Comparison of ENCODE assay signal across 8 cellular contexts in the genomic region with DNA sequence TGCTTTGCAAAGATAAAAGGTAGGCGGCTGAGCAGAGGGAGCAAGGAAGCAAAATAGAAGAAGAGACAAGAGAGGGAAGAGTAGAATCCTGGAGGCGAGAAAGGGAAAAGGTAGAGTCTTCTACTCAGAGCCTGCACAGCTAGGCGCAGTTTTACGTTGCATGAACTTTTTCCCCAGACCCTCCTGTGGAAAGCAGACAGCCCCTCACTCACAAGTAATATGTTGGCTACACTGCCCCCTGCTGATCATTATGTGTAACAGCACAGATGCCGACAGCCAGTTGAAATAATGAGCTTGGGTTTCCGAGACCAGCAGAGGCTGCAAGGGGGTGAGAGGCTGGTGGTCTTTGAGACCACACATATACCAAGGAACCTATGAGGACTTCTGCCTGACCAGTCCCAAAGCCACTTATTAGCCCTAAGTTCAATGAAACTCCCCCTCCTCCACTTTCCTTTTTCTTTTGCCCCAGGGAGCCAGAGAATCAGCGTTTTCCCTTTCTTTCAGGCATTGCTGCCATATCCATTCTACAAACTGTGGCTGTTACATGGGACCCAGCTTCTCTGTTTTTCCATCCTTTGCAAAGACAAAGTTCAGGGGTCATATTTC. TPM values are rescaled to one million over a fixed set of nuclear protein-coding genes. Genes with fewer than 3 reads are reported as not detected.
A peak's percentile ranks its signal among the peaks of the same experiment; 100 is the strongest.
DNase-seq lines count a peak whose midpoint lies in the region; ATAC-seq, FAIRE-seq and TF ChIP-seq lines count a peak whose summit lies in the region.

No MANE protein-coding gene starts in this region.

- DNase-seq in A549 (ENCODE audit: low read depth in 1 of 2, low spot score in 1 of 2) (peak; percentile 13 to 17), D341Med (ENCODE audit: low spot score) (peak; percentile 66), NCI-H1694 (lab: John Stamatoyannopoulos, UW) (peak; percentile 63), adrenal gland (peak in 5 of 7 donors; percentile 6 to 24 (median 18)), left lung (no peak), KG1 (lab: John Stamatoyannopoulos, UW) (no peak)

- no peak overlapping the region for H3K27ac ChIP-seq in A549
- H3K27ac ChIP-seq in adrenal gland: no peak overlapping the region
- no peak overlapping the region for H3K27ac ChIP-seq in left lung

- peaks cover 10% of the 10 kb centered on the region for H3K27me3 ChIP-seq in adrenal gland
- peaks cover 0 to 13% of the 10 kb centered on the region in 2 donors for H3K27me3 ChIP-seq in left lung

- POLR2A ChIA-PET in A549 (lab: Yijun Ruan, JAX): no interaction called here

- WGBS in A549 (ENCODE audit: missing lambda C conversion rate): 7% methylated on average over 7 of the region's 7 CpGs
- WGBS in adrenal gland, 4 donors: 17 to 26% (median 19%) methylated on average over 7 of the region's 7 CpGs

- H3K36me3 ChIP-seq in adrenal gland (replicated peaks in 1 of 2) (no peaks in the 10 kb centered on the region), left lung (no peaks in the 10 kb centered on the region)

- no peaks in the 10 kb centered on the region for H3K9me3 ChIP-seq in A549
- H3K9me3 ChIP-seq in adrenal gland (replicated peaks in 1 of 3): no peaks in the 10 kb centered on the region
- H3K9me3 ChIP-seq in left lung: no peaks in the 10 kb centered on the region

- TF ChIP-seq POLR2A in A549 (IDR thresholded peaks at IDR 0.05; ENCODE audit: low read length): no peak
- TF ChIP-seq POLR2A in adrenal gland (IDR thresholded peaks at IDR 0.05): no peak

- TF ChIP-seq EP300 in A549 (IDR thresholded peaks at IDR 0.05): no peak

- TF ChIP-seq RAD21 in A549 (conservative IDR thresholded peaks at IDR 0.05 in 1 of 2, IDR thresholded peaks at IDR 0.05 in 1 of 2): peak; percentile 54 to 64

- no peak for FAIRE-seq in A549 (lab: Jason Lieb, UNC)

- peak in 1 of 2 experiments; percentile 47; a peak in 4 of 6 replicates for ATAC-seq in A549
- peak; percentile 67 for ATAC-seq in left lung
- no peak for ATAC-seq in GM19324 (IDR thresholded peaks at IDR 0.05; ENCODE audit: low FRiP score, unreplicated experiment)
- ATAC-seq in HG03571 (IDR thresholded peaks at IDR 0.05; ENCODE audit: unreplicated experiment): no peak

- intact Hi-C loops in adrenal gland (cut with DNase I) (loop anchor here in 1 of 2 donors (5.0 kb wide), 1 partner anchor 94 kb away; no protein-coding TSS in a partner anchor), left lung (cut with DNase I) (no loop called here)

- CTCF ChIA-PET in A549 (lab: Yijun Ruan, JAX): interaction anchor here (0.6 to 2.7 kb wide), 19 partner anchors 9 to 188 kb away, joined by 3 to 10 read pairs (median 5); partner anchors contain the start of gene CALB2

- TF ChIP-seq CTCF in A549 (IDR thresholded peaks at IDR 0.05) (peak; percentile 63), adrenal gland (IDR thresholded peaks at IDR 0.05) (peak; percentile 62 to 76 (median 74)), left lung (IDR thresholded peaks at IDR 0.05) (peak; percentile 74 to 75)

- H3K4me1 ChIP-seq in A549: no peaks in the 10 kb centered on the region
- H3K4me1 ChIP-seq in adrenal gland (replicated peaks in 1 of 2): no peaks in the 10 kb centered on the region
- no peaks in the 10 kb centered on the region for H3K4me1 ChIP-seq in left lung

- H3K4me3 ChIP-seq in A549: no peak overlapping the region
- H3K4me3 ChIP-seq in adrenal gland: no peak overlapping the region
- H3K4me3 ChIP-seq in left lung: no peak overlapping the region

- no peak overlapping the region for H3K4me2 ChIP-seq in A549

TF ChIP-seq in A549, 52 proteins besides CTCF, POLR2A, EP300 and RAD21:
- TF ChIP-seq SMC3 (IDR thresholded peaks at IDR 0.05) (peak; percentile 70), CHD2 (IDR thresholded peaks at IDR 0.05; ENCODE audit: low read length, partially characterized antibody) (no peak)
TF ChIP-seq in A549: peak in this region for 1.

RNA-seq across cellular contexts. Expression of gene CMTR2, which starts 22.5 kb away (rescaled TPM):
- polyA plus RNA-seq in A549 (2011; rRNA removed) (33.2 and 34.9 TPM in 2 replicates), A549 (2017; fragmentation: RNase III; extraction: RNeasy Plus Mini Kit Qiagen cat#74134 plus additional on column Dnase treatment) (14.2 to 16.9 TPM (median 15.4 TPM) in 3 replicates), adrenal gland (10 to 100 TPM in 1 of 3 donors, 1 to 10 TPM in 2; 7.8 to 18.3 (median 7.8) TPM)
- 5.0 and 6.1 TPM in 2 replicates for polyA plus RNA-seq in A549 (2012; cell fraction: cytosol; rRNA removed)
- polyA plus RNA-seq in A549 (2012; cell fraction: nucleus; rRNA removed): 3.7 and 6.4 TPM in 2 replicates
- polyA minus RNA-seq in A549 (2011; rRNA and poly(A)+ RNA removed): 14.0 and 16.2 TPM in 2 replicates
- total RNA-seq in adrenal gland (10 to 100 TPM; 15.6 to 31.5 (median 20.6) TPM), left lung (10 to 100 TPM; 16.4 to 20.4 TPM)

RNA-seq across cellular contexts. Expression of gene CALB2, which starts 46.9 kb away (rescaled TPM):
- polyA plus RNA-seq in A549 (2011; rRNA removed) (2.3 and 3.7 TPM in 2 replicates), A549 (2017; fragmentation: RNase III; extraction: RNeasy Plus Mini Kit Qiagen cat#74134 plus additional on column Dnase treatment) (4.6 to 10.1 TPM (median 6.4 TPM) in 3 replicates), adrenal gland (10 to 100 TPM; 17.8 to 36.5 (median 28.1) TPM)
- 4.3 and 4.7 TPM in 2 replicates for polyA plus RNA-seq in A549 (2012; cell fraction: cytosol; rRNA removed)
- 3.5 and 4.1 TPM in 2 replicates for polyA plus RNA-seq in A549 (2012; cell fraction: nucleus; rRNA removed)
- polyA minus RNA-seq in A549 (2011; rRNA and poly(A)+ RNA removed): 0.78 and 1.3 TPM in 2 replicates
- total RNA-seq in adrenal gland (10 to 100 TPM; 24.4 to 68.5 (median 49.9) TPM), left lung (under 1 TPM; 0.35 to 0.60 TPM)

Comparison
In these comparisons a context has a peak if more than half of its experiments do, and no peak if none do; other contexts are left out.
1. DNase-seq: peak in A549 (2 of 2), D341Med (single experiment), NCI-H1694 (single experiment) and adrenal gland (5 of 7); none in left lung (0 of 2) and KG1 (single experiment).
2. RNA of gene CALB2, which starts 46.9 kb away (total RNA-seq): 24.4 to 68.5 TPM in adrenal gland; 0.35 to 0.60 TPM in left lung; every median in the first group is over 10 times any median in the second.
3. Peak in every context shown above with its lines, with median percentiles within 50 percentile points of each other: CTCF ChIP-seq.